Comparison of ENCODE assay signal across 2 cellular contexts in genomic region chr15:65171428-65171827, GRCh38.
TF ChIP-seq lines count a peak whose summit lies in the region.

No MANE protein-coding gene starts in this region.

TF ChIP-seq in A549, 52 proteins besides CTCF, POLR2A, EP300 and RAD21:
- TF ChIP-seq NPAS2 (CRISPR knock-in tag; IDR thresholded peaks at IDR 0.05; ENCODE audit: borderline replicate concordance) (no peak), ELK1 (IDR thresholded peaks at IDR 0.05; ENCODE audit: low read depth, low read length) (no peak), MAFK (IDR thresholded peaks at IDR 0.05; ENCODE audit: partially characterized antibody) (peak; percentile 62), CHD2 (IDR thresholded peaks at IDR 0.05; ENCODE audit: low read length, partially characterized antibody) (no peak), POLR2AphosphoS2 (conservative IDR thresholded peaks at IDR 0.05; ENCODE audit: low read length) (no peak)

TF ChIP-seq in IMR-90, 13 proteins besides CTCF, POLR2A, EP300 and RAD21:
- TF ChIP-seq RCOR1 (IDR thresholded peaks at IDR 0.05; ENCODE audit: insufficient replicate concordance, low read length) (no peak), ELK1 (IDR thresholded peaks at IDR 0.05; ENCODE audit: borderline replicate concordance, low read depth, low read length) (no peak), BHLHE40 (IDR thresholded peaks at IDR 0.05; ENCODE audit: low read depth, low read length) (no peak), USF2 (IDR thresholded peaks at IDR 0.05; ENCODE audit: low read depth, low read length) (no peak), MAFK (IDR thresholded peaks at IDR 0.05; ENCODE audit: low read depth, low read length) (no peak), SMC3 (IDR thresholded peaks at IDR 0.05; ENCODE audit: low read depth, low read length) (no peak), NFE2L2 (IDR thresholded peaks at IDR 0.05; ENCODE audit: low read depth, low read length) (no peak), CEBPB (IDR thresholded peaks at IDR 0.05; ENCODE audit: low read depth, low read length) (no peak), CHD1 (IDR thresholded peaks at IDR 0.05; ENCODE audit: low read depth, low read length) (no peak), RFX5 (IDR thresholded peaks at IDR 0.05; ENCODE audit: low read depth, low read length) (no peak), MAZ (IDR thresholded peaks at IDR 0.05; ENCODE audit: borderline replicate concordance, low read depth, low read length) (no peak)
TF ChIP-seq in IMR-90: peak in this region for 0.
